Comparison of ENCODE assay signal across 25 cellular contexts in genomic region chr7:84624927-84625326, GRCh38.
"Had no signal": no experiment of that assay in that cellular context is flagged by ENCODE, and none has a peak within 500 bp of the region (broad histone marks: within the 10 kb centered on the region; RNA-seq: fewer than 3 reads in every experiment).

No MANE protein-coding gene starts in this region.

- H3K4me1 ChIP-seq: esophagus squamous epithelium, gastrocnemius medialis, lower lobe of right lung, parathyroid adenoma, prostate gland, right atrium auricular region, sigmoid colon, spleen, testis, tibial artery had no signal

- FAIRE-seq: endothelial cell of umbilical vein, keratinocyte had no signal

- H3K79me2 ChIP-seq: parathyroid adenoma had no signal

- DNase-seq: dermis blood vessel endothelial cell; effector memory CD4-positive, alpha-beta T cell; erythroblast; esophagus squamous epithelium; gastrocnemius medialis; head of caudate nucleus; left ventricle myocardium superior; lower lobe of right lung; mucosa of descending colon; naive B cell; sigmoid colon; spleen; stimulated activated CD4-positive, alpha-beta T cell treated with anti-CD3 and anti-CD28 coated beads, Interleukin-4, amount 100 ng/mL, for 4 hours; stimulated activated naive CD8-positive, alpha-beta T cell treated with anti-CD3 and anti-CD28 coated beads, Interleukin-15, Interleukin-2, amounts not matched to agents 100 U/mL and 50 U/mL, for 24 hours; substantia nigra; testis; tibial artery had no signal

- H3K9ac ChIP-seq: parathyroid adenoma had no signal

- H2AFZ ChIP-seq: parathyroid adenoma had no signal

- H3K9me3 ChIP-seq: esophagus squamous epithelium, gastrocnemius medialis, lower lobe of right lung, mucosa of descending colon, prostate gland, right atrium auricular region, sigmoid colon, spleen, testis, tibial artery had no signal

- H3K27me3 ChIP-seq: esophagus squamous epithelium, gastrocnemius medialis, right atrium auricular region, sigmoid colon, spleen, testis, tibial artery had no signal

- H3K27ac ChIP-seq: coronary artery, esophagus squamous epithelium, gastrocnemius medialis, lower lobe of right lung, parathyroid adenoma, prostate gland, right atrium auricular region, sigmoid colon, spleen, testis, tibial artery had no signal

- H3K36me3 ChIP-seq: esophagus squamous epithelium, gastrocnemius medialis, lower lobe of right lung, prostate gland, right atrium auricular region, sigmoid colon, spleen, tibial artery had no signal

- ATAC-seq: gastrocnemius medialis; left ventricle myocardium superior; lower lobe of right lung; mucosa of descending colon; natural killer cell treated with Interleukin-12 subunit alpha and Interleukin-12 subunit beta and Interleukin-15 and Interleukin-18, amount 100 ng/mL, for 72 hours; stimulated activated memory B cell treated with anti-CD40 and anti-IgM and Interleukin-4, amounts not matched to agents 10 μg/mL and 1 μg/mL and 100 μg/mL, for 72 hours; stimulated activated naive CD8-positive, alpha-beta T cell treated with anti-CD3 and anti-CD28 coated beads, Interleukin-15, Interleukin-2, amounts not matched to agents 100 U/mL and 50 U/mL, for 24 hours had no signal

- H3K4me3 ChIP-seq: coronary artery, esophagus squamous epithelium, gastrocnemius medialis, lower lobe of right lung, mucosa of descending colon, prostate gland, right atrium auricular region, sigmoid colon, spleen, testis, tibial artery had no signal
